Comparison of ENCODE assay signal across 28 cellular contexts in genomic region chr4:18033111-18034085, GRCh38. TPM values are rescaled to one million over a fixed set of nuclear protein-coding genes. Genes with fewer than 3 reads are reported as not detected.
DNase-seq lines count a peak whose midpoint lies in the region; ATAC-seq, FAIRE-seq and TF ChIP-seq lines count a peak whose summit lies in the region.
"Had no signal": no experiment of that assay in that cellular context is flagged by ENCODE, and none has a peak within 500 bp of the region (broad histone marks: within the 10 kb centered on the region; RNA-seq: fewer than 3 reads in every experiment).

No MANE protein-coding gene starts in this region.

- H3F3A ChIP-seq in GM23338 (replicated peaks; ENCODE audit: low read depth), result no peaks in the 10 kb centered on the region

- H3K27ac ChIP-seq in GM23338 (ENCODE audit: low read depth), result no peak overlapping the region
- H3K27ac ChIP-seq: C4-2B, coronary artery, heart right ventricle, thoracic aorta, vagina had no signal

- no peaks in the 10 kb centered on the region for H3K36me3 ChIP-seq in GM23338 (ENCODE audit: insufficient read depth)
- H3K36me3 ChIP-seq: heart right ventricle, thoracic aorta, vagina had no signal

- H3K79me2 ChIP-seq in GM23338 (replicated peaks; ENCODE audit: insufficient read depth), result no peaks in the 10 kb centered on the region

- H4K20me1 ChIP-seq in GM23338 (replicated peaks; ENCODE audit: insufficient read depth), result no peaks in the 10 kb centered on the region

- no peaks in the 10 kb centered on the region for H3K9me3 Mint-ChIP-seq in GM23338
- H3K9me3 Mint-ChIP-seq: brain; endodermal cell; naive thymus-derived CD8-positive, alpha-beta T cell; T-cell had no signal

- no peak overlapping the region for H3K4me3 ChIP-seq in GM23338
- H3K4me3 ChIP-seq: coronary artery, heart right ventricle, thoracic aorta, vagina had no signal

- H3K36me3 Mint-ChIP-seq in GM23338 (ENCODE audit: low read depth), result no peaks in the 10 kb centered on the region
- H3K36me3 Mint-ChIP-seq: brain; naive thymus-derived CD8-positive, alpha-beta T cell; T-cell had no signal

- peaks cover 2% of the 10 kb centered on the region for H3K27me3 Mint-ChIP-seq in GM23338 (ENCODE audit: insufficient read depth, low read depth, poor library complexity)

- no peak overlapping the region for H3K27ac Mint-ChIP-seq in GM23338
- H3K27ac Mint-ChIP-seq: endodermal cell; naive thymus-derived CD8-positive, alpha-beta T cell; T-cell had no signal

- no peak for ATAC-seq in GM23338
- ATAC-seq: heart right ventricle; naive thymus-derived CD8-positive, alpha-beta T cell; T-cell had no signal

- H3K4me1 Mint-ChIP-seq in GM23338, result no peaks in the 10 kb centered on the region; the same call in 2 of the 3 replicates
- H3K4me1 Mint-ChIP-seq: brain; endodermal cell; naive thymus-derived CD8-positive, alpha-beta T cell; T-cell had no signal

- H3K9me2 ChIP-seq in GM23338 (ENCODE audit: insufficient read depth), result no peaks in the 10 kb centered on the region; the same call in 1 of the 2 replicates

- H3K4me3 Mint-ChIP-seq in GM23338, result no peak overlapping the region
- H3K4me3 Mint-ChIP-seq: endodermal cell; naive thymus-derived CD8-positive, alpha-beta T cell; T-cell had no signal

- H3K4me1 ChIP-seq in GM23338 (ENCODE audit: insufficient read depth), result no peaks in the 10 kb centered on the region
- H3K4me1 ChIP-seq: heart right ventricle, vagina had no signal

- FAIRE-seq in A204.1 (lab: Jason Lieb, UNC), result peak; percentile 48

- no peaks in the 10 kb centered on the region for H3K27me3 ChIP-seq in GM23338 (ENCODE audit: insufficient read depth)
- H3K27me3 ChIP-seq: vagina had no signal

- peak overlapping the region; percentile 79; the same call in 1 of the 2 replicates for H2AFZ ChIP-seq in GM23338

- H3K4me2 ChIP-seq in GM23338, result no peak overlapping the region

- DNase-seq in GM23338 (ENCODE audit: low spot score) (no peak), amniotic epithelial cell (ENCODE audit: low read depth) (peak; percentile 39), fibroblast of the conjunctiva (ENCODE audit: low read depth) (peak; percentile 87), HK-2 (ENCODE audit: unreplicated experiment) (no peak), iPS-NIHi7 (ENCODE audit: extremely low spot score) (no peak), GM19240 (ENCODE audit: insufficient read length, low spot score) (no peak)
- DNase-seq in activated CD4-positive, CD25-positive, alpha-beta regulatory T cell treated with anti-CD3 and anti-CD28 coated beads, Interleukin-2, amount 50 U/mL, for 72 hours, result no peak
- DNase-seq: activated gamma-delta T cell treated with Interleukin-2 at 50 U/mL for 16 hours; activated T-cell treated with anti-CD3 and anti-CD28 coated beads, Interleukin-2, amount 50 U/mL, for 1 hour; Calu3; endodermal cell; HCEC 1CT; heart right ventricle; midbrain; naive thymus-derived CD8-positive, alpha-beta T cell; NCI-H1105; NCI-H2029; NCI-H2227 treated with DMSO at 0.1 percent for 48 hours; SHP77; stimulated activated CD4-positive, alpha-beta T cell treated with anti-CD3 and anti-CD28 coated beads, Interleukin-4, amount 100 ng/mL, for 1 hour; stimulated activated naive CD4-positive, alpha-beta T cell; T-cell had no signal

- no peak for TF ChIP-seq CTCF in GM23338 (conservative IDR thresholded peaks at IDR 0.05; ENCODE audit: low read depth in 2 of 2)

TF ChIP-seq in GM23338, 12 proteins besides CTCF, POLR2A, EP300 and RAD21:
- no peak for TF ChIP-seq CREB1 (CRISPR knock-in tag; IDR thresholded peaks at IDR 0.05; ENCODE audit: low read depth)

RNA-seq across cellular contexts. Expression of gene LCORL, which starts 11.8 kb away (rescaled TPM):
- 24.2 and 28.7 TPM in 2 replicates for total RNA-seq in GM23338 (2014; rRNA removed; shearing (Covaris generic))
- 18.0 and 21.0 TPM in 2 replicates for polyA plus RNA-seq in GM23338 (2016; fragmentation: Nextera tagmentation; extraction: Ambion mirVana)

Comparison
In these comparisons a context has a peak if more than half of its experiments do, and no peak if none do; other contexts are left out.
1. DNase-seq: peak in amniotic epithelial cell (single experiment) and fibroblast of the conjunctiva (single experiment); none in GM23338 (single experiment), HK-2 (single experiment), activated CD4-positive, CD25-positive, alpha-beta regulatory T cell treated with anti-CD3 and anti-CD28 coated beads, Interleukin-2, amount 50 U/mL, for 72 hours (single experiment), iPS-NIHi7 (single experiment) and GM19240 (single experiment).